ENCODE assay signal across 17 cellular contexts in the genomic region with DNA sequence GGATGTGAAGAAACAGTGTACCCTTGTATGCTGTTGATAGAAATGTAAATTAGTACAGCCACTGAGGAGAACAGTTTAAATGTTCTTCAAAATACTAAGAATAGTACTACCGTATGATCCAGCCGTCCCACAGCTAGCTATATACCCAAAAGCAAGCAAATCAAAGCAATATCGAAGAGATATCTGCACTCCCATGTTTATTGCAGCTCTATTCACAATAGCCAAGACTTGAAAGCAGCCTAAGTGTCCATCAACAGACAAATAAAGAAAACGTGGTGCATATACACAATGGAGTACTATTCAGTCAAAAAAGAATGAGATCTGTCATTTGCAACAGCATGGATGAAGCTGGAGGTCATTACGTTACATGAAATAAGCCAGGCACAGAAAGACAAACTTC.
"Had no signal": no experiment of that assay in that cellular context is flagged by ENCODE, and none has a peak within 500 bp of the region (broad histone marks: within the 10 kb centered on the region; RNA-seq: fewer than 3 reads in every experiment).

No MANE protein-coding gene starts in this region.

- H3K27ac ChIP-seq: RWPE1 had no signal

- DNase-seq: Karpas-422, KG1, MM.1S, NCI-H1092 treated with DMSO at 0.1 percent for 48 hours, NCI-H1436, NCI-H187, NCI-H2029, NCI-H2081 treated with DMSO at 0.1 percent for 48 hours, NCI-H2227 treated with DMSO at 0.1 percent for 48 hours, NCI-H524, NCI-H526 treated with DMSO at 0.1 percent for 48 hours, NCI-H748 treated with DMSO at 0.1 percent for 48 hours, SHP77, SW 1271, T-cell had no signal

- ATAC-seq: HepG2, T-cell had no signal
